Comparison of ENCODE assay signal across 18 cellular contexts in the genomic region with DNA sequence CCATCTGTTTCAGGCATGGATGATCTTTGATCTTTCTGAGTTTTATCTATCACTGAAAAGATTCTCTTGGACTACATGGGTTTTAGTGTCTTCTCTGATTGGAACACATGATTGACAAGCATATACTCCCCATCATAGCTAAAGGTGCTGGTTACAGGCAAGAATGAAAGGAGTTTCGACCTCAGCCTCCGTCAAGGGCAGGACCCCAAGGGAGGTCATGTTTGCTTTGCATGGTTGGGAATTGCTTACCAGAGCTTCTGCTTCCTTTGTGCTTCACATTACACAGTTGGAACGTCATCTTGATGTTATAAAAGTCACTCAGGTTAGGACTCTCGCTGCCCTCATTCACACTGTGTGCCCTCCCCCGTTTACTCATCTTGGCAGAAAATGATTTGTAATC.
"Had no signal": no experiment of that assay in that cellular context is flagged by ENCODE, and none has a peak within 500 bp of the region (broad histone marks: within the 10 kb centered on the region; RNA-seq: fewer than 3 reads in every experiment).

No MANE protein-coding gene starts in this region.

- H3K4me3 ChIP-seq: colonic mucosa, esophagus squamous epithelium, gastroesophageal sphincter, right atrium auricular region, stomach, thoracic aorta, transverse colon had no signal

- DNase-seq: colonic mucosa; dermis blood vessel endothelial cell; esophagus squamous epithelium; foreskin fibroblast; glutamatergic neuron; kidney; left colon; naive thymus-derived CD4-positive, alpha-beta T cell; posterior cingulate gyrus; small intestine; stimulated activated CD4-positive, alpha-beta T cell treated with anti-CD3 and anti-CD28 coated beads, Interleukin-12 subunit alpha, Interleukin-12 subunit beta, amount 100 ng/mL, for 4 hours; stimulated activated naive CD4-positive, alpha-beta T cell; stomach; substantia nigra; transverse colon had no signal

- H3K4me1 Mint-ChIP-seq: naive thymus-derived CD4-positive, alpha-beta T cell had no signal

- H3K4me3 Mint-ChIP-seq: naive thymus-derived CD4-positive, alpha-beta T cell had no signal

- FAIRE-seq: kidney, small intestine had no signal

- H3K4me1 ChIP-seq: colonic mucosa, esophagus squamous epithelium, gastroesophageal sphincter, right atrium auricular region, stomach, transverse colon had no signal

- H3K27ac Mint-ChIP-seq: naive thymus-derived CD4-positive, alpha-beta T cell had no signal

- H3K9me3 ChIP-seq: colonic mucosa, esophagus squamous epithelium, gastroesophageal sphincter, right atrium auricular region, stomach, thoracic aorta, transverse colon had no signal

- H3K27ac ChIP-seq: colonic mucosa, esophagus squamous epithelium, gastroesophageal sphincter, right atrium auricular region, stomach, thoracic aorta, transverse colon had no signal

- H3K36me3 ChIP-seq: colonic mucosa, esophagus squamous epithelium, gastroesophageal sphincter, right atrium auricular region, stomach, thoracic aorta, transverse colon had no signal

- H3K27me3 ChIP-seq: colonic mucosa, esophagus squamous epithelium, gastroesophageal sphincter, right atrium auricular region, stomach, transverse colon had no signal

- ATAC-seq: gastroesophageal sphincter; left colon; naive thymus-derived CD4-positive, alpha-beta T cell had no signal
